13 cellular contexts compared by ENCODE assay signal in genomic region chr5:147397616-147398015, GRCh38.
A peak's percentile ranks its signal among the peaks of the same experiment; 100 is the strongest.
DNase-seq lines count a peak whose midpoint lies in the region; ATAC-seq, FAIRE-seq and TF ChIP-seq lines count a peak whose summit lies in the region.
"Had no signal": no experiment of that assay in that cellular context is flagged by ENCODE, and none has a peak within 500 bp of the region (broad histone marks: within the 10 kb centered on the region; RNA-seq: fewer than 3 reads in every experiment).

No MANE protein-coding gene starts in this region.

- H3K4me3 ChIP-seq in bronchial epithelial cell (ENCODE audit: low read depth, low read length) (no peak overlapping the region), colonic mucosa (no peak overlapping the region), smooth muscle cell (no peak overlapping the region)

- intact Hi-C loops in colonic mucosa (cut with DNase I) = no loop called here

- no peak for ATAC-seq in stimulated activated effector memory CD8-positive, alpha-beta T cell treated with anti-CD3 and anti-CD28 coated beads, Interleukin-12 subunit alpha, Interleukin-12 subunit beta, amount 100 ng/mL, for 72 hours

- no peaks in the 10 kb centered on the region for H3K9me3 Mint-ChIP-seq in stimulated activated effector memory CD8-positive, alpha-beta T cell treated with anti-CD3 and anti-CD28 coated beads, Interleukin-12 subunit alpha, Interleukin-12 subunit beta, amount 100 ng/mL, for 72 hours
- H3K9me3 Mint-ChIP-seq: nephron had no signal

- no peaks in the 10 kb centered on the region for H3K4me1 ChIP-seq in colonic mucosa
- peaks cover 25% of the 10 kb centered on the region for H3K4me1 ChIP-seq in smooth muscle cell (ENCODE audit: low read depth)

- H3K9ac ChIP-seq in colonic mucosa (ENCODE audit: low read depth in 2 of 2, low read length in 2 of 2) (no peak overlapping the region), smooth muscle cell (ENCODE audit: low read depth) (no peak overlapping the region)

- H3K9me3 ChIP-seq in colonic mucosa (no peaks in the 10 kb centered on the region), smooth muscle cell (replicated peaks; ENCODE audit: low read depth) (no peaks in the 10 kb centered on the region)

- H2AFZ ChIP-seq in smooth muscle cell (ENCODE audit: low read depth) = no peak overlapping the region

- H3K4me3 Mint-ChIP-seq in stimulated activated effector memory CD8-positive, alpha-beta T cell treated with anti-CD3 and anti-CD28 coated beads, Interleukin-12 subunit alpha, Interleukin-12 subunit beta, amount 100 ng/mL, for 72 hours = no peak overlapping the region
- H3K4me3 Mint-ChIP-seq: nephron had no signal

- H3K36me3 ChIP-seq in bronchial epithelial cell (ENCODE audit: control insufficient read depth, insufficient read depth, low read length) (no peaks in the 10 kb centered on the region), colonic mucosa (no peaks in the 10 kb centered on the region), smooth muscle cell (ENCODE audit: low read depth) (no peaks in the 10 kb centered on the region)

- FAIRE-seq in bronchial epithelial cell (lab: Jason Lieb, UNC) = no peak

- H3K4me1 Mint-ChIP-seq in stimulated activated effector memory CD8-positive, alpha-beta T cell treated with anti-CD3 and anti-CD28 coated beads, Interleukin-12 subunit alpha, Interleukin-12 subunit beta, amount 100 ng/mL, for 72 hours = no peaks in the 10 kb centered on the region
- H3K4me1 Mint-ChIP-seq: nephron had no signal

- DNase-seq in MV-4-11 (lab: John Stamatoyannopoulos, UW) = peak; percentile 17
- DNase-seq in bronchial epithelial cell (ENCODE audit: low read depth) = no peak
- no peak for DNase-seq in colonic mucosa
- no peak for DNase-seq in NOMO-1 treated with DMSO at 0.1 percent for 48 hours (lab: John Stamatoyannopoulos, UW; ENCODE audit: unreplicated experiment)
- DNase-seq in smooth muscle cell (lab: John Stamatoyannopoulos, UW; ENCODE audit: unreplicated experiment) = no peak
- no peak for DNase-seq in stimulated activated effector memory CD8-positive, alpha-beta T cell treated with anti-CD3 and anti-CD28 coated beads, Interleukin-12 subunit alpha, Interleukin-12 subunit beta, amount 100 ng/mL, for 72 hours (ENCODE audit: low spot score in 2 of 2)
- DNase-seq: cerebellar nuclear complex, KG1, NCI-H146, NCI-H446 had no signal

- no peak overlapping the region for H3K4me2 ChIP-seq in smooth muscle cell

- H3K27me3 ChIP-seq in bronchial epithelial cell (ENCODE audit: control insufficient read depth, insufficient read depth, low read length) (no peaks in the 10 kb centered on the region), colonic mucosa (no peaks in the 10 kb centered on the region), smooth muscle cell (ENCODE audit: low read depth) (no peaks in the 10 kb centered on the region)

- H3K36me3 Mint-ChIP-seq in stimulated activated effector memory CD8-positive, alpha-beta T cell treated with anti-CD3 and anti-CD28 coated beads, Interleukin-12 subunit alpha, Interleukin-12 subunit beta, amount 100 ng/mL, for 72 hours = no peaks in the 10 kb centered on the region

- 94% methylated on average over 11 of the region's 11 CpGs for WGBS in smooth muscle cell (ENCODE audit: low lambda C conversion rate)

- H3F3A ChIP-seq in smooth muscle cell (ENCODE audit: low read depth) = peaks cover 32% of the 10 kb centered on the region

- H3K27ac ChIP-seq in 22Rv1 (no peak overlapping the region), colonic mucosa (no peak overlapping the region), smooth muscle cell (ENCODE audit: low read depth) (no peak overlapping the region)

- H3K27ac Mint-ChIP-seq in stimulated activated effector memory CD8-positive, alpha-beta T cell treated with anti-CD3 and anti-CD28 coated beads, Interleukin-12 subunit alpha, Interleukin-12 subunit beta, amount 100 ng/mL, for 72 hours = no peak overlapping the region
- H3K27ac Mint-ChIP-seq: nephron had no signal

- TF ChIP-seq CTCF in 22Rv1 (IDR thresholded peaks at IDR 0.05) = peak; percentile 33
- peak; percentile 20; the same call in 1 of the 2 replicates for TF ChIP-seq CTCF in GM12874 (IDR thresholded peaks at IDR 0.05; ENCODE audit: insufficient read depth, low read depth, low read length)
- TF ChIP-seq CTCF in bronchial epithelial cell (IDR thresholded peaks at IDR 0.05; ENCODE audit: insufficient read depth, low read length, severe bottlenecking) = peak; percentile 23
- no peak for TF ChIP-seq CTCF in colonic mucosa (IDR thresholded peaks at IDR 0.05)
- TF ChIP-seq CTCF in smooth muscle cell (IDR thresholded peaks at IDR 0.05; ENCODE audit: borderline replicate concordance, insufficient read depth, poor library complexity, severe bottlenecking) = no peak

- no peaks in the 10 kb centered on the region for H4K20me1 ChIP-seq in smooth muscle cell (ENCODE audit: low read depth)

- H3K79me2 ChIP-seq in smooth muscle cell (ENCODE audit: low read depth) = peaks cover 5% of the 10 kb centered on the region

Comparison
In these comparisons a context has a peak if more than half of its experiments do, and no peak if none do; other contexts are left out.
1. CTCF ChIP-seq: peak in 22Rv1 (single experiment), GM12874 (single experiment) and bronchial epithelial cell (single experiment); none in colonic mucosa (single experiment) and smooth muscle cell (single experiment).